ENCODE assay signal across 21 cellular contexts in genomic region chr4:83875437-83875836, GRCh38.
A peak's percentile ranks its signal among the peaks of the same experiment; 100 is the strongest.
DNase-seq lines count a peak whose midpoint lies in the region; ATAC-seq and TF ChIP-seq lines count a peak whose summit lies in the region.
"Had no signal": no experiment of that assay in that cellular context is flagged by ENCODE, and none has a peak within 500 bp of the region (broad histone marks: within the 10 kb centered on the region; RNA-seq: fewer than 3 reads in every experiment).

No MANE protein-coding gene starts in this region.

- no peak overlapping the region for H3K18ac ChIP-seq in mesendoderm (ENCODE audit: low read length)

- H3K9me2 ChIP-seq in SK-N-SH: no peaks in the 10 kb centered on the region

- peaks cover 22% of the 10 kb centered on the region for H3K4me1 Mint-ChIP-seq in HFFc6 (ENCODE audit: low read depth)
- H3K4me1 Mint-ChIP-seq in stimulated activated memory B cell treated with anti-CD40 and anti-IgM and Interleukin-4, amounts not matched to agents 10 μg/mL and 1 μg/mL and 100 μg/mL, for 72 hours: no peaks in the 10 kb centered on the region
- no peaks in the 10 kb centered on the region for H3K4me1 Mint-ChIP-seq in activated naive CD8-positive, alpha-beta T cell treated with anti-CD3 and anti-CD28 coated beads for 36 hours
- H3K4me1 Mint-ChIP-seq: B cell, GM23338, IgD-negative memory B cell had no signal

- no peak overlapping the region for H2AK5ac ChIP-seq in mesendoderm (ENCODE audit: low read length)

- no peaks in the 10 kb centered on the region for H3F3A ChIP-seq in SK-N-SH (replicated peaks; ENCODE audit: insufficient read depth)

- peak overlapping the region; percentile 9; the same call in 1 of the 2 replicates for H3K4me3 Mint-ChIP-seq in HFFc6
- H3K4me3 Mint-ChIP-seq in stimulated activated memory B cell treated with anti-CD40 and anti-IgM and Interleukin-4, amounts not matched to agents 10 μg/mL and 1 μg/mL and 100 μg/mL, for 72 hours: no peak overlapping the region
- no peak overlapping the region for H3K4me3 Mint-ChIP-seq in activated naive CD8-positive, alpha-beta T cell treated with anti-CD3 and anti-CD28 coated beads for 36 hours
- H3K4me3 Mint-ChIP-seq: B cell; CD8-positive, alpha-beta T cell; GM23338; IgD-negative memory B cell had no signal

- no peak overlapping the region for H4K8ac ChIP-seq in mesendoderm (ENCODE audit: low read depth, low read length)

- no peak overlapping the region for H2BK5ac ChIP-seq in mesendoderm (ENCODE audit: low read length)

- H3K79me2 ChIP-seq in SK-N-SH (ENCODE audit: insufficient read depth): no peaks in the 10 kb centered on the region
- H3K79me2 ChIP-seq in mesendoderm (ENCODE audit: control insufficient read depth, insufficient read depth, low read length): no peaks in the 10 kb centered on the region

- no peaks in the 10 kb centered on the region; the same call in 1 of the 2 replicates for H3K9me3 ChIP-seq in SK-N-SH
- H3K9me3 ChIP-seq: BLaER1 treated with 17β-estradiol and CSF1 and Interleukin-3, amounts not matched to agents 10 nM and 100 nM had no signal

- no peak overlapping the region for H3K4ac ChIP-seq in mesendoderm (ENCODE audit: low read depth, low read length)

- H2AFZ ChIP-seq in SK-N-SH (ENCODE audit: low read depth): peak overlapping the region; percentile 47; the same call in 1 of the 2 replicates
- H2AFZ ChIP-seq: GM23338 had no signal

- H4K20me1 ChIP-seq in SK-N-SH (ENCODE audit: insufficient read depth): no peaks in the 10 kb centered on the region
- H4K20me1 ChIP-seq: BLaER1 treated with 17β-estradiol and CSF1 and Interleukin-3, amounts not matched to agents 10 nM and 100 nM had no signal

- no peak for TF ChIP-seq RAD21 in SK-N-SH (IDR thresholded peaks at IDR 0.05; ENCODE audit: low read length)

- H3K79me1 ChIP-seq in mesendoderm (ENCODE audit: low read length): no peaks in the 10 kb centered on the region

- H2BK120ac ChIP-seq in mesendoderm (ENCODE audit: low read depth, low read length): no peak overlapping the region

- TF ChIP-seq EP300 in SK-N-SH (IDR thresholded peaks at IDR 0.05; ENCODE audit: borderline replicate concordance in 1 of 2, low read depth in 1 of 2, low read length in 1 of 2): no peak

- H3K4me1 ChIP-seq in SK-N-SH (ENCODE audit: control insufficient read depth in 1 of 2, insufficient read depth in 2 of 2, low read depth in 1 of 2, low read length in 1 of 2) (no peaks in the 10 kb centered on the region), mesendoderm (ENCODE audit: control insufficient read depth, low read depth, low read length) (no peaks in the 10 kb centered on the region)

- no peak overlapping the region for H3K27ac ChIP-seq in SK-N-SH (ENCODE audit: low read depth in 2 of 2, low read length in 1 of 2)
- H3K27ac ChIP-seq in mesendoderm (ENCODE audit: low read depth, low read length): no peak overlapping the region
- H3K27ac ChIP-seq: BLaER1 treated with 17β-estradiol and CSF1 and Interleukin-3, amounts not matched to agents 10 nM and 100 nM had no signal

- no peak overlapping the region for H3K56ac ChIP-seq in mesendoderm (ENCODE audit: low read length)

- no peak overlapping the region for H2BK15ac ChIP-seq in mesendoderm (replicated peaks; ENCODE audit: low read depth)

- H3K36me3 ChIP-seq in SK-N-SH (replicated peaks in 1 of 2; ENCODE audit: control insufficient read depth in 1 of 2, insufficient read depth in 2 of 2, low read length in 1 of 2): no peaks in the 10 kb centered on the region
- H3K36me3 ChIP-seq in mesendoderm (ENCODE audit: control insufficient read depth, insufficient read depth, low read length): no peaks in the 10 kb centered on the region
- H3K36me3 ChIP-seq: BLaER1 treated with 17β-estradiol and CSF1 and Interleukin-3, amounts not matched to agents 10 nM and 100 nM had no signal

- ATAC-seq in SK-N-SH treated with all-trans-retinoic acid at 6 μM for 48 hours (no peak; the same call in 2 of the 3 replicates), GM18858 (IDR thresholded peaks at IDR 0.05; ENCODE audit: unreplicated experiment) (no peak), GM19452 (IDR thresholded peaks at IDR 0.05; ENCODE audit: unreplicated experiment) (no peak)
- ATAC-seq in stimulated activated memory B cell treated with anti-CD40 and anti-IgM and Interleukin-4, amounts not matched to agents 10 μg/mL and 1 μg/mL and 100 μg/mL, for 72 hours: no peak
- ATAC-seq: CD8-positive, alpha-beta T cell; GM12878; GM23338 had no signal

- H3K23ac ChIP-seq in mesendoderm (ENCODE audit: low read length): no peak overlapping the region

- POLR2A ChIA-PET in SK-N-SH (lab: Yijun Ruan, JAX): no interaction called here

- H3K27me3 ChIP-seq in SK-N-SH (ENCODE audit: insufficient read depth) (no peaks in the 10 kb centered on the region), mesendoderm (ENCODE audit: insufficient read depth, low read length, poor library complexity) (no peaks in the 10 kb centered on the region)
- H3K27me3 ChIP-seq: BLaER1 treated with 17β-estradiol and CSF1 and Interleukin-3, amounts not matched to agents 10 nM and 100 nM had no signal

- H3K27ac Mint-ChIP-seq in HFFc6: no peak overlapping the region
- H3K27ac Mint-ChIP-seq in stimulated activated memory B cell treated with anti-CD40 and anti-IgM and Interleukin-4, amounts not matched to agents 10 μg/mL and 1 μg/mL and 100 μg/mL, for 72 hours: no peak overlapping the region
- no peak overlapping the region for H3K27ac Mint-ChIP-seq in activated naive CD8-positive, alpha-beta T cell treated with anti-CD3 and anti-CD28 coated beads for 36 hours
- H3K27ac Mint-ChIP-seq: B cell; CD8-positive, alpha-beta T cell; GM23338; IgD-negative memory B cell had no signal

- H3K9ac ChIP-seq in SK-N-SH: no peak overlapping the region
- no peak overlapping the region for H3K9ac ChIP-seq in mesendoderm (ENCODE audit: low read length)
- H3K9ac ChIP-seq: BLaER1 treated with 17β-estradiol and CSF1 and Interleukin-3, amounts not matched to agents 10 nM and 100 nM had no signal

- H3K4me2 ChIP-seq in SK-N-SH (no peak overlapping the region), mesendoderm (ENCODE audit: low read length) (no peak overlapping the region)
- H3K4me2 ChIP-seq: BLaER1 treated with 17β-estradiol and CSF1 and Interleukin-3, amounts not matched to agents 10 nM and 100 nM; GM23338 had no signal

- no peak overlapping the region for H3K4me3 ChIP-seq in SK-N-SH (ENCODE audit: low read depth in 2 of 2, low read length in 1 of 2)
- no peak overlapping the region for H3K4me3 ChIP-seq in mesendoderm (ENCODE audit: low read length)
- H3K4me3 ChIP-seq: BLaER1 treated with 17β-estradiol and CSF1 and Interleukin-3, amounts not matched to agents 10 nM and 100 nM; GM12878; GM23338 had no signal

- TF ChIP-seq CTCF in SK-N-SH (IDR thresholded peaks at IDR 0.05) (no peak), HFFc6 (IDR thresholded peaks at IDR 0.05) (no peak)

- peaks cover 2% of the 10 kb centered on the region; the same call in 1 of the 2 replicates for H3K27me3 Mint-ChIP-seq in HFFc6 (ENCODE audit: insufficient read depth)
- H3K27me3 Mint-ChIP-seq in stimulated activated memory B cell treated with anti-CD40 and anti-IgM and Interleukin-4, amounts not matched to agents 10 μg/mL and 1 μg/mL and 100 μg/mL, for 72 hours: no peaks in the 10 kb centered on the region
- peaks cover 10% of the 10 kb centered on the region for H3K27me3 Mint-ChIP-seq in activated naive CD8-positive, alpha-beta T cell treated with anti-CD3 and anti-CD28 coated beads for 36 hours
- H3K27me3 Mint-ChIP-seq: IgD-negative memory B cell had no signal

- WGBS in SK-N-SH (ENCODE audit: low lambda C conversion rate): 36% methylated on average over 2 of the region's 2 CpGs
- WGBS in mesendoderm (ENCODE audit: extremely low coverage, insufficient coverage, low lambda C conversion rate): no CpG with 5 or more reads among the region's 2 CpGs

- no peaks in the 10 kb centered on the region for H3K36me3 Mint-ChIP-seq in HFFc6 (ENCODE audit: low read depth)
- no peaks in the 10 kb centered on the region for H3K36me3 Mint-ChIP-seq in stimulated activated memory B cell treated with anti-CD40 and anti-IgM and Interleukin-4, amounts not matched to agents 10 μg/mL and 1 μg/mL and 100 μg/mL, for 72 hours
- no peaks in the 10 kb centered on the region for H3K36me3 Mint-ChIP-seq in activated naive CD8-positive, alpha-beta T cell treated with anti-CD3 and anti-CD28 coated beads for 36 hours
- H3K36me3 Mint-ChIP-seq: CD8-positive, alpha-beta T cell; IgD-negative memory B cell had no signal

- no peak overlapping the region for H4K5ac ChIP-seq in mesendoderm (ENCODE audit: low read length)

- CTCF ChIA-PET in SK-N-SH (lab: Yijun Ruan, JAX): no interaction called here

- no peaks in the 10 kb centered on the region for H3K9me3 Mint-ChIP-seq in HFFc6
- peaks cover 3% of the 10 kb centered on the region for H3K9me3 Mint-ChIP-seq in stimulated activated memory B cell treated with anti-CD40 and anti-IgM and Interleukin-4, amounts not matched to agents 10 μg/mL and 1 μg/mL and 100 μg/mL, for 72 hours
- no peaks in the 10 kb centered on the region for H3K9me3 Mint-ChIP-seq in activated naive CD8-positive, alpha-beta T cell treated with anti-CD3 and anti-CD28 coated beads for 36 hours
- H3K9me3 Mint-ChIP-seq: CD8-positive, alpha-beta T cell; GM23338 had no signal

- DNase-seq in SK-N-SH (no peak), HFFc6 (no peak), mesendoderm (peak; percentile 43)
- DNase-seq in activated naive CD8-positive, alpha-beta T cell treated with anti-CD3 and anti-CD28 coated beads for 36 hours: no peak
- DNase-seq: 8988T; Calu3; CD8-positive, alpha-beta T cell; DMS 273 treated with DMSO at 0.1 percent for 48 hours; DND-41; GF-D8; HCEC 1CT; KBM-7 had no signal

TF ChIP-seq in SK-N-SH, 30 proteins besides CTCF, POLR2A, EP300 and RAD21 (continues in another document):
- TF ChIP-seq FOXJ3 (CRISPR knock-in tag; IDR thresholded peaks at IDR 0.05): no peak
- no peak for TF ChIP-seq MEF2A (IDR thresholded peaks at IDR 0.05; ENCODE audit: borderline replicate concordance, low read depth)
- no peak for TF ChIP-seq TAF1 (IDR thresholded peaks at IDR 0.05; ENCODE audit: borderline replicate concordance, low read depth, low read length)
- TF ChIP-seq RXRA (IDR thresholded peaks at IDR 0.05; ENCODE audit: borderline replicate concordance, low read depth): no peak

TF ChIP-seq in SK-N-SH treated with all-trans-retinoic acid at 6 μM for 48 hours, 23 proteins besides CTCF, POLR2A, EP300 and RAD21 (continues in another document):
- no peak for TF ChIP-seq ESRRG (CRISPR knock-in tag; IDR thresholded peaks at IDR 0.05)
- no peak for TF ChIP-seq ZFP3 (CRISPR knock-in tag; IDR thresholded peaks at IDR 0.05)
